Comparison of ENCODE assay signal across 8 cellular contexts in genomic region chr9:96418074-96418919, GRCh38. TPM values are rescaled to one million over a fixed set of nuclear protein-coding genes. Genes with fewer than 3 reads are reported as not detected.
DNase-seq lines count a peak whose midpoint lies in the region; ATAC-seq and TF ChIP-seq lines count a peak whose summit lies in the region.

Gene ZNF367 (minus strand): TSS chr9:96418370. CDS start chr9:96418032, 338 bp downstream.

- H3K9me3 ChIP-seq in SJSA1 (replicated peaks) (no peaks in the 10 kb centered on the region), neutrophil (no peaks in the 10 kb centered on the region)

- no peak for TF ChIP-seq CTCF in HFF-Myc (IDR thresholded peaks at IDR 0.05; ENCODE audit: low read depth, low read length, missing control alignments)
- TF ChIP-seq CTCF in foreskin keratinocyte (conservative IDR thresholded peaks at IDR 0.05): no peak
- peak; percentile 40 for TF ChIP-seq CTCF in neutrophil (IDR thresholded peaks at IDR 0.05)

- H3K36me3 ChIP-seq in SJSA1 (peaks cover 24% of the 10 kb centered on the region), neutrophil (no peaks in the 10 kb centered on the region)

- H3K27me3 ChIP-seq in SJSA1 (replicated peaks): no peaks in the 10 kb centered on the region
- no peaks in the 10 kb centered on the region for H3K27me3 ChIP-seq in foreskin keratinocyte
- H3K27me3 ChIP-seq in neutrophil: no peaks in the 10 kb centered on the region

- peak within 1 kb of the TSS; percentile 63 for H3K4me3 ChIP-seq in HFF-Myc (replicated peaks; ENCODE audit: low read depth, low read length)
- peak within 1 kb of the TSS; percentile 77 for H3K4me3 ChIP-seq in SJSA1
- peak within 1 kb of the TSS; percentile 86 to 97 for H3K4me3 ChIP-seq in neutrophil (ENCODE audit: low read depth in 1 of 2, low read length in 1 of 2)

- peak; percentile 85 for ATAC-seq in foreskin keratinocyte

- peak within 1 kb of the TSS; percentile 96 for H3K27ac ChIP-seq in SJSA1
- H3K27ac ChIP-seq in foreskin keratinocyte: peak within 1 kb of the TSS; percentile 70
- peak within 1 kb of the TSS; percentile 79 for H3K27ac ChIP-seq in neutrophil
- peak within 1 kb of the TSS; percentile 99 for H3K27ac ChIP-seq in substantia nigra (ENCODE audit: low read depth, low read length, poor library complexity, severe bottlenecking)

- DNase-seq in GM04503 (ENCODE audit: low read depth): peak; percentile 89
- DNase-seq in HFF-Myc (ENCODE audit: extremely low read depth, low read depth): peak; percentile 79
- peak; percentile 96 for DNase-seq in MV-4-11 (lab: John Stamatoyannopoulos, UW)
- DNase-seq in SJSA1 (ENCODE audit: low read depth in 1 of 2, low spot score in 2 of 2): peak; percentile 98
- DNase-seq in activated naive CD4-positive, alpha-beta T cell (lab: John Stamatoyannopoulos, UW): peak; percentile 76 to 95 (median 86)
- DNase-seq in foreskin keratinocyte: peak; percentile 93 to 95
- peak; percentile 85 to 100 (median 96) for DNase-seq in substantia nigra (lab: John Stamatoyannopoulos, UW)

- H3K4me1 ChIP-seq in SJSA1 (replicated peaks): peaks cover 30% of the 10 kb centered on the region
- peaks cover 18% of the 10 kb centered on the region for H3K4me1 ChIP-seq in foreskin keratinocyte
- peaks cover 30 to 36% of the 10 kb centered on the region in 2 experiments for H3K4me1 ChIP-seq in neutrophil (ENCODE audit: control insufficient read depth in 1 of 2, insufficient read depth in 1 of 2, low read depth in 1 of 2, low read length in 1 of 2)

RNA-seq across cellular contexts. Expression of gene ZNF367, which starts in this region (rescaled TPM):
- 45.4 and 55.5 TPM in 2 replicates for total RNA-seq in SJSA1 (2014; rRNA removed; shearing (Covaris generic))
- 11.7 and 11.9 TPM in 2 replicates for total RNA-seq in foreskin keratinocyte
- 3.5 and 4.3 TPM in 2 replicates for polyA plus RNA-seq in foreskin keratinocyte

Comparison
In these comparisons a context has a peak if more than half of its experiments do, and no peak if none do; other contexts are left out.
1. Peak in every context shown above with its lines: DNase-seq, ATAC-seq, H3K4me3 ChIP-seq and H3K27ac ChIP-seq.